Comparison of ENCODE assay signal across 18 cellular contexts in the genomic region with DNA sequence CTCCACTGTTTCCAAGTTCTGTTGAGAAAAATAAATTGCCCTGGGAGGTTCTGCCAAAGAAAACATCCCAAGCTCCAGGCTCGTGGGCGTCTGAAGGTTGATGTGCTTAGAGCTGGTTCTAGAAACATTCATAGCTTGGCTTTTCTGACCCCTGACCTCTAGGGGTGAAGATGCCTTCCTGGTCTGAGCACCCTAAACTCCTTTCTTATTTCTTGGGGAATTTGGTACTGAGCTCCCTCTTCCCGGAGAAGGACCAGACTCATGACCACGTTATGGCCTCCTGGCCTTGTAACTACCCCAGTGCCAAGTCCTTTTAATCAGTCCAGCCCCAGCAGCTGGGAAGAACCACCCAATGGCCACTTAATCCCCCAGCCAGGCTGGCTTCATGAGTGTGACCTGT.
A peak's percentile ranks its signal among the peaks of the same experiment; 100 is the strongest.
DNase-seq lines count a peak whose midpoint lies in the region; ATAC-seq and TF ChIP-seq lines count a peak whose summit lies in the region.
"Had no signal": no experiment of that assay in that cellular context is flagged by ENCODE, and none has a peak within 500 bp of the region (broad histone marks: within the 10 kb centered on the region; RNA-seq: fewer than 3 reads in every experiment).

No MANE protein-coding gene starts in this region.

- H3K27me3 Mint-ChIP-seq in activated T-cell treated with anti-CD3 and anti-CD28 coated beads, Interleukin-2, amount 50 U/mL, for 72 hours (ENCODE audit: low read depth) = no peaks in the 10 kb centered on the region

- H3K36me3 Mint-ChIP-seq in activated T-cell treated with anti-CD3 and anti-CD28 coated beads, Interleukin-2, amount 50 U/mL, for 72 hours (ENCODE audit: insufficient read depth in 2 of 2) = no peaks in the 10 kb centered on the region
- H3K36me3 Mint-ChIP-seq: CD8-positive, alpha-beta memory T cell had no signal

- H3K4me1 Mint-ChIP-seq in activated T-cell treated with anti-CD3 and anti-CD28 coated beads, Interleukin-2, amount 50 U/mL, for 72 hours (ENCODE audit: low read depth) = no peaks in the 10 kb centered on the region
- H3K4me1 Mint-ChIP-seq: CD8-positive, alpha-beta memory T cell had no signal

- no peak overlapping the region for H3K4me3 Mint-ChIP-seq in activated T-cell treated with anti-CD3 and anti-CD28 coated beads, Interleukin-2, amount 50 U/mL, for 72 hours
- H3K4me3 Mint-ChIP-seq: CD8-positive, alpha-beta memory T cell had no signal

- no peak overlapping the region for H3K27ac ChIP-seq in right cardiac atrium (ENCODE audit: low read length)
- H3K27ac ChIP-seq in sigmoid colon = peak overlapping the region; percentile 67 to 98 (median 84)
- H3K27ac ChIP-seq: 22Rv1, BLaER1 had no signal

- H3K9me3 ChIP-seq in right cardiac atrium (ENCODE audit: control insufficient read depth, low read length) (no peaks in the 10 kb centered on the region), sigmoid colon (no peaks in the 10 kb centered on the region)
- H3K9me3 ChIP-seq: BLaER1, HAP-1 had no signal

- H3K27ac Mint-ChIP-seq in activated T-cell treated with anti-CD3 and anti-CD28 coated beads, Interleukin-2, amount 50 U/mL, for 72 hours = no peak overlapping the region
- H3K27ac Mint-ChIP-seq: CD8-positive, alpha-beta memory T cell had no signal

- peaks cover 3% of the 10 kb centered on the region for H3K4me1 ChIP-seq in right cardiac atrium (ENCODE audit: control insufficient read depth, insufficient read depth, low read length)
- peaks cover 0 to 98% (median 89%) of the 10 kb centered on the region in 4 donors for H3K4me1 ChIP-seq in sigmoid colon
- H3K4me1 ChIP-seq: HAP-1 had no signal

- DNase-seq in right cardiac atrium = no peak
- DNase-seq in cardiac septum (ENCODE audit: low spot score) = no peak
- peak; percentile 16 for DNase-seq in fibroblast of mammary gland (ENCODE audit: low read depth)
- DNase-seq in sigmoid colon = no peak
- DNase-seq in activated T-cell treated with anti-CD3 and anti-CD28 coated beads, Interleukin-2, amount 50 U/mL, for 72 hours = no peak
- DNase-seq in mucosa of gallbladder (ENCODE audit: low spot score) = no peak
- no peak for DNase-seq in AML-193 (lab: John Stamatoyannopoulos, UW)
- DNase-seq: CD8-positive, alpha-beta memory T cell; Kasumi-1; NCI-H1417; NCI-H1930; NCI-H2171; NCI-H774; Right ventricle myocardium superior had no signal

- WGBS in right cardiac atrium = 41% methylated on average over 4 of the region's 4 CpGs
- 35 to 61% methylated on average over 4 of the region's 4 CpGs for WGBS in sigmoid colon, 2 donors

- peaks cover 11 to 74% (median 36%) of the 10 kb centered on the region in 4 donors for H3K36me3 ChIP-seq in sigmoid colon
- H3K36me3 ChIP-seq: BLaER1, HAP-1 had no signal

- H3K4me3 ChIP-seq in right cardiac atrium (ENCODE audit: low read length) (no peak overlapping the region), fibroblast of mammary gland (ENCODE audit: control insufficient read depth, low read depth, low read length) (no peak overlapping the region), sigmoid colon (no peak overlapping the region)
- H3K4me3 ChIP-seq: BLaER1, HAP-1 had no signal

- no peak for TF ChIP-seq EP300 in sigmoid colon (IDR thresholded peaks at IDR 0.05)

- ATAC-seq in right cardiac atrium = peak; percentile 38 to 55
- no peak for ATAC-seq in activated T-cell treated with anti-CD3 and anti-CD28 coated beads, Interleukin-2, amount 50 U/mL, for 72 hours (replicated peaks in 1 of 2)
- ATAC-seq in GM18861 (IDR thresholded peaks at IDR 0.05; ENCODE audit: unreplicated experiment) = no peak

- H3K27me3 ChIP-seq in right cardiac atrium (ENCODE audit: control insufficient read depth, insufficient read depth) (no peaks in the 10 kb centered on the region), sigmoid colon (no peaks in the 10 kb centered on the region)
- H3K27me3 ChIP-seq: BLaER1 had no signal

- intact Hi-C loops in right cardiac atrium (cut with DNase I) (no loop called here), cardiac septum (cut with DNase I) (no loop called here), sigmoid colon (cut with DNase I) (loop anchor here (10.0 kb wide), 1 partner anchor 334 kb away; no protein-coding TSS in a partner anchor)

- TF ChIP-seq CTCF in fibroblast of mammary gland (conservative IDR thresholded peaks at IDR 0.05; ENCODE audit: control insufficient read depth, insufficient read depth, low read depth, low read length) = no peak
- TF ChIP-seq CTCF in sigmoid colon (IDR thresholded peaks at IDR 0.05) = no peak

- TF ChIP-seq POLR2A in sigmoid colon (IDR thresholded peaks at IDR 0.05) = no peak

- H3K9me3 Mint-ChIP-seq in activated T-cell treated with anti-CD3 and anti-CD28 coated beads, Interleukin-2, amount 50 U/mL, for 72 hours = no peaks in the 10 kb centered on the region
- H3K9me3 Mint-ChIP-seq: CD8-positive, alpha-beta memory T cell had no signal

Comparison
In these comparisons a context has a peak if more than half of its experiments do, and no peak if none do; other contexts are left out.
1. ATAC-seq: peak in right cardiac atrium (2 of 2); none in activated T-cell treated with anti-CD3 and anti-CD28 coated beads, Interleukin-2, amount 50 U/mL, for 72 hours (0 of 2) and GM18861 (single experiment).